Comparison of ENCODE assay signal across 1 cellular context in genomic region chr1:54010415-54011117, GRCh38.
TF ChIP-seq lines count a peak whose summit lies in the region.

No MANE protein-coding gene starts in this region.

TF ChIP-seq in IMR-90, 13 proteins besides CTCF, POLR2A, EP300 and RAD21:
- no peak for TF ChIP-seq RFX5 (IDR thresholded peaks at IDR 0.05; ENCODE audit: low read depth, low read length)
- no peak for TF ChIP-seq RCOR1 (IDR thresholded peaks at IDR 0.05; ENCODE audit: insufficient replicate concordance, low read length)
- no peak for TF ChIP-seq MXI1 (IDR thresholded peaks at IDR 0.05; ENCODE audit: borderline replicate concordance, low read depth, low read length)
- no peak for TF ChIP-seq NFE2L2 (IDR thresholded peaks at IDR 0.05; ENCODE audit: low read depth, low read length)
- no peak for TF ChIP-seq MAZ (IDR thresholded peaks at IDR 0.05; ENCODE audit: borderline replicate concordance, low read depth, low read length)
- no peak for TF ChIP-seq CHD1 (IDR thresholded peaks at IDR 0.05; ENCODE audit: low read depth, low read length)
- TF ChIP-seq, protein P1, sequence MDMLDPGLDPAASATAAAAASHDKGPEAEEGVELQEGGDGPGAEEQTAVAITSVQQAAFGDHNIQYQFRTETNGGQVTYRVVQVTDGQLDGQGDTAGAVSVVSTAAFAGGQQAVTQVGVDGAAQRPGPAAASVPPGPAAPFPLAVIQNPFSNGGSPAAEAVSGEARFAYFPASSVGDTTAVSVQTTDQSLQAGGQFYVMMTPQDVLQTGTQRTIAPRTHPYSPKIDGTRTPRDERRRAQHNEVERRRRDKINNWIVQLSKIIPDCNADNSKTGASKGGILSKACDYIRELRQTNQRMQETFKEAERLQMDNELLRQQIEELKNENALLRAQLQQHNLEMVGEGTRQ (IDR thresholded peaks at IDR 0.05; ENCODE audit: low read depth, low read length) = no peak
- TF ChIP-seq, protein P2, sequence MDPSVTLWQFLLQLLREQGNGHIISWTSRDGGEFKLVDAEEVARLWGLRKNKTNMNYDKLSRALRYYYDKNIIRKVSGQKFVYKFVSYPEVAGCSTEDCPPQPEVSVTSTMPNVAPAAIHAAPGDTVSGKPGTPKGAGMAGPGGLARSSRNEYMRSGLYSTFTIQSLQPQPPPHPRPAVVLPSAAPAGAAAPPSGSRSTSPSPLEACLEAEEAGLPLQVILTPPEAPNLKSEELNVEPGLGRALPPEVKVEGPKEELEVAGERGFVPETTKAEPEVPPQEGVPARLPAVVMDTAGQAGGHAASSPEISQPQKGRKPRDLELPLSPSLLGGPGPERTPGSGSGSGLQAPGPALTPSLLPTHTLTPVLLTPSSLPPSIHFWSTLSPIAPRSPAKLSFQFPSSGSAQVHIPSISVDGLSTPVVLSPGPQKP (IDR thresholded peaks at IDR 0.05; ENCODE audit: borderline replicate concordance, low read depth, low read length) = no peak
- TF ChIP-seq MAFK (IDR thresholded peaks at IDR 0.05; ENCODE audit: low read depth, low read length) = no peak
- no peak for TF ChIP-seq BHLHE40 (IDR thresholded peaks at IDR 0.05; ENCODE audit: low read depth, low read length)
- TF ChIP-seq CEBPB (IDR thresholded peaks at IDR 0.05; ENCODE audit: low read depth, low read length) = no peak
- TF ChIP-seq FOS (IDR thresholded peaks at IDR 0.05; ENCODE audit: low read depth, low read length) = no peak
- TF ChIP-seq SMC3 (IDR thresholded peaks at IDR 0.05; ENCODE audit: low read depth, low read length) = no peak
